21 cellular contexts compared by ENCODE assay signal in genomic region chr4:169120624-169121023, GRCh38.
DNase-seq lines count a peak whose midpoint lies in the region; ATAC-seq and TF ChIP-seq lines count a peak whose summit lies in the region.
"Had no signal": no experiment of that assay in that cellular context is flagged by ENCODE, and none has a peak within 500 bp of the region (broad histone marks: within the 10 kb centered on the region; RNA-seq: fewer than 3 reads in every experiment).

No MANE protein-coding gene starts in this region.

- no peaks in the 10 kb centered on the region for H4K20me1 ChIP-seq in mammary epithelial cell (ENCODE audit: insufficient read depth, low read length)

- TF ChIP-seq POLR2A in breast epithelium (IDR thresholded peaks at IDR 0.05), result no peak

- WGBS in mammary epithelial cell (ENCODE audit: low coverage, missing lambda C conversion rate), result 76% methylated on average over 2 of the region's 2 CpGs

- H3K4me3 ChIP-seq in mammary epithelial cell (replicated peaks in 1 of 3; ENCODE audit: insufficient read depth in 1 of 3, low read depth in 2 of 3, low read length in 3 of 3) (no peak overlapping the region), breast epithelium (no peak overlapping the region), ascending aorta (no peak overlapping the region)
- H3K4me3 ChIP-seq: Peyer's patch had no signal

- no peaks in the 10 kb centered on the region for H3K27me3 ChIP-seq in mammary epithelial cell (ENCODE audit: insufficient read depth, low read length)
- H3K27me3 ChIP-seq in breast epithelium, result no peaks in the 10 kb centered on the region
- H3K27me3 ChIP-seq in layer of hippocampus (ENCODE audit: control insufficient read depth, insufficient read depth, low read length), result no peaks in the 10 kb centered on the region
- no peaks in the 10 kb centered on the region for H3K27me3 ChIP-seq in ascending aorta
- H3K27me3 ChIP-seq: Peyer's patch had no signal

- no peak for ATAC-seq in HG03045 (IDR thresholded peaks at IDR 0.05; ENCODE audit: unreplicated experiment)

- TF ChIP-seq CTCF in mammary epithelial cell (conservative IDR thresholded peaks at IDR 0.05 in 1 of 2, IDR thresholded peaks at IDR 0.05 in 1 of 2; ENCODE audit: extremely low read depth in 1 of 2, insufficient read depth in 1 of 2, low read depth in 1 of 2, low read length in 2 of 2) (no peak), breast epithelium (IDR thresholded peaks at IDR 0.05) (no peak), ascending aorta (IDR thresholded peaks at IDR 0.05) (no peak)

- dilution Hi-C loops in mammary epithelial cell (cut with HindIII; ENCODE audit: low sequenced_read_pairs), result no loop called here

- H3K4me1 ChIP-seq in mammary epithelial cell (ENCODE audit: insufficient read depth, low read length) (peaks cover 30% of the 10 kb centered on the region), breast epithelium (peaks cover 0 to 7% of the 10 kb centered on the region in 2 donors), ascending aorta (peaks cover 0 to 9% of the 10 kb centered on the region in 2 donors)

- H3K4me2 ChIP-seq in mammary epithelial cell (ENCODE audit: insufficient read depth, low read depth, low read length), result no peak overlapping the region
- H3K4me2 ChIP-seq: KMS-11 had no signal

- no peak overlapping the region for H2AFZ ChIP-seq in mammary epithelial cell (ENCODE audit: low read depth, low read length)

- DNase-seq in mammary epithelial cell, result peak; percentile 27
- no peak for DNase-seq in breast epithelium (ENCODE audit: low spot score in 2 of 2)
- DNase-seq in SW480 (ENCODE audit: low spot score), result peak; percentile 3
- DNase-seq in superior temporal gyrus (ENCODE audit: extremely low spot score), result peak; percentile 70
- no peak for DNase-seq in ascending aorta (ENCODE audit: low spot score in 2 of 2)
- DNase-seq in UCSD-AML1 (lab: John Stamatoyannopoulos, UW; ENCODE audit: unreplicated experiment), result no peak
- DNase-seq: 8988T; CD8-positive, alpha-beta memory T cell; GDM1; H7; IMR-90; NCI-H1105; NCI-H2029 treated with DMSO at 0.1 percent for 48 hours; NCI-H2171; NCI-H524 treated with DMSO at 0.1 percent for 48 hours; NCI-H82; Peyer's patch had no signal

- intact Hi-C loops in mammary epithelial cell (cut with micrococcal nuclease) (no loop called here), breast epithelium (cut with DNase I; ENCODE audit: low total_unique reads) (no loop called here), ascending aorta (cut with DNase I) (no loop called here)

- CTCF ChIA-PET in mammary epithelial cell (lab: Charles Lee; ENCODE audit: low non-redundant PET), result no interaction called here

- BruUV-seq in mammary epithelial cell (replicated peaks; lab: Mats Ljungman, UMichigan), result no TSS peak

- in situ Hi-C loops in mammary epithelial cell (cut with MboI; ENCODE audit: low sequenced_read_pairs in 2 of 2), result no loop called here

- no peaks in the 10 kb centered on the region for H3K9me3 ChIP-seq in mammary epithelial cell (replicated peaks; ENCODE audit: insufficient read depth, low read length)
- H3K9me3 ChIP-seq in breast epithelium, result no peaks in the 10 kb centered on the region
- H3K9me3 ChIP-seq in ascending aorta, result no peaks in the 10 kb centered on the region
- H3K9me3 ChIP-seq: Peyer's patch had no signal

- no peak overlapping the region for H3K9ac ChIP-seq in mammary epithelial cell (ENCODE audit: insufficient read depth, low read length)
- H3K9ac ChIP-seq: KMS-11 had no signal

- H3K36me3 ChIP-seq in mammary epithelial cell (ENCODE audit: insufficient read depth, low read length), result peaks cover 21% of the 10 kb centered on the region
- peaks cover 4% of the 10 kb centered on the region for H3K36me3 ChIP-seq in breast epithelium
- H3K36me3 ChIP-seq in ascending aorta, result peaks cover 9 to 31% of the 10 kb centered on the region in 2 donors

- H3K27ac ChIP-seq in mammary epithelial cell (ENCODE audit: insufficient read depth, low read depth, low read length), result no peak overlapping the region
- peak overlapping the region in 1 of 2 donors; percentile 30 for H3K27ac ChIP-seq in breast epithelium
- H3K27ac ChIP-seq in layer of hippocampus (ENCODE audit: low read depth, low read length), result peak overlapping the region; percentile 19
- H3K27ac ChIP-seq in ascending aorta, result no peak overlapping the region
- H3K27ac ChIP-seq: C4-2B, KMS-11, Peyer's patch had no signal

- no peaks in the 10 kb centered on the region for H3K79me2 ChIP-seq in mammary epithelial cell (ENCODE audit: insufficient read depth, low read length)

Comparison
In these comparisons a context has a peak if more than half of its experiments do, and no peak if none do; other contexts are left out.
1. DNase-seq: peak in mammary epithelial cell (single experiment), SW480 (single experiment) and superior temporal gyrus (single experiment); none in breast epithelium (0 of 2), ascending aorta (0 of 2) and UCSD-AML1 (single experiment).